ENCODE assay signal across 24 cellular contexts in genomic region chr11:106858200-106858599, GRCh38.
"Had no signal": no experiment of that assay in that cellular context is flagged by ENCODE, and none has a peak within 500 bp of the region (broad histone marks: within the 10 kb centered on the region; RNA-seq: fewer than 3 reads in every experiment).

No MANE protein-coding gene starts in this region.

- H3K9me3 Mint-ChIP-seq: endodermal cell had no signal

- H3K9me3 ChIP-seq: colonic mucosa, esophagus squamous epithelium, gastrocnemius medialis had no signal

- H3K36me3 ChIP-seq: colonic mucosa, esophagus muscularis mucosa, esophagus squamous epithelium, gastrocnemius medialis, gastroesophageal sphincter, heart left ventricle, heart right ventricle had no signal

- H3K4me1 ChIP-seq: colonic mucosa, esophagus muscularis mucosa, esophagus squamous epithelium, foreskin keratinocyte, gastrocnemius medialis, gastroesophageal sphincter, heart left ventricle, heart right ventricle had no signal

- H3K27ac ChIP-seq: colonic mucosa, coronary artery, dorsolateral prefrontal cortex, epithelial cell of prostate, esophagus muscularis mucosa, esophagus squamous epithelium, foreskin keratinocyte, gastrocnemius medialis, gastroesophageal sphincter, heart left ventricle, heart right ventricle had no signal

- H3K27me3 ChIP-seq: colonic mucosa, dorsolateral prefrontal cortex, esophagus muscularis mucosa, esophagus squamous epithelium, foreskin keratinocyte, gastrocnemius medialis, gastroesophageal sphincter, heart left ventricle, heart right ventricle had no signal

- DNase-seq: colonic mucosa; cortex of kidney; dermis blood vessel endothelial cell; dorsolateral prefrontal cortex; effector CD4-positive, alpha-beta T cell; effector CD8-positive, alpha-beta T cell; effector memory CD4-positive, alpha-beta T cell; effector memory CD8-positive, alpha-beta T cell; endodermal cell; erythroblast; esophagus squamous epithelium; foreskin fibroblast; foreskin keratinocyte; foreskin melanocyte; gastrocnemius medialis; glutamatergic neuron; head of caudate nucleus; heart left ventricle; heart right ventricle had no signal

- H3K27ac Mint-ChIP-seq: dendritic cell treated with granulocyte-macrophage colony-stimulating factor and Interleukin-4, amounts not matched to agents 40 ng/mL and 50 ng/mL, for 4 days; effector memory CD8-positive, alpha-beta T cell; endodermal cell had no signal

- H3K27me3 Mint-ChIP-seq: dendritic cell treated with granulocyte-macrophage colony-stimulating factor and Interleukin-4, amounts not matched to agents 40 ng/mL and 50 ng/mL, for 4 days; effector memory CD8-positive, alpha-beta T cell had no signal

- H3K4me3 ChIP-seq: colonic mucosa, coronary artery, dorsolateral prefrontal cortex, esophagus muscularis mucosa, esophagus squamous epithelium, gastrocnemius medialis, gastroesophageal sphincter, heart left ventricle, heart right ventricle had no signal

- H3K4me3 Mint-ChIP-seq: dendritic cell treated with granulocyte-macrophage colony-stimulating factor and Interleukin-4, amounts not matched to agents 40 ng/mL and 50 ng/mL, for 4 days; effector memory CD8-positive, alpha-beta T cell; endodermal cell had no signal
